In genomic region chr9:88477300-88477751, GRCh38 we compare ENCODE assay signal across 1 cellular context.
TF ChIP-seq lines count a peak whose summit lies in the region.

No MANE protein-coding gene starts in this region.

TF ChIP-seq in GM12878, 131 proteins besides CTCF, POLR2A, EP300 and RAD21 (continued from another document and continues in another):
- TF ChIP-seq, protein P1, sequence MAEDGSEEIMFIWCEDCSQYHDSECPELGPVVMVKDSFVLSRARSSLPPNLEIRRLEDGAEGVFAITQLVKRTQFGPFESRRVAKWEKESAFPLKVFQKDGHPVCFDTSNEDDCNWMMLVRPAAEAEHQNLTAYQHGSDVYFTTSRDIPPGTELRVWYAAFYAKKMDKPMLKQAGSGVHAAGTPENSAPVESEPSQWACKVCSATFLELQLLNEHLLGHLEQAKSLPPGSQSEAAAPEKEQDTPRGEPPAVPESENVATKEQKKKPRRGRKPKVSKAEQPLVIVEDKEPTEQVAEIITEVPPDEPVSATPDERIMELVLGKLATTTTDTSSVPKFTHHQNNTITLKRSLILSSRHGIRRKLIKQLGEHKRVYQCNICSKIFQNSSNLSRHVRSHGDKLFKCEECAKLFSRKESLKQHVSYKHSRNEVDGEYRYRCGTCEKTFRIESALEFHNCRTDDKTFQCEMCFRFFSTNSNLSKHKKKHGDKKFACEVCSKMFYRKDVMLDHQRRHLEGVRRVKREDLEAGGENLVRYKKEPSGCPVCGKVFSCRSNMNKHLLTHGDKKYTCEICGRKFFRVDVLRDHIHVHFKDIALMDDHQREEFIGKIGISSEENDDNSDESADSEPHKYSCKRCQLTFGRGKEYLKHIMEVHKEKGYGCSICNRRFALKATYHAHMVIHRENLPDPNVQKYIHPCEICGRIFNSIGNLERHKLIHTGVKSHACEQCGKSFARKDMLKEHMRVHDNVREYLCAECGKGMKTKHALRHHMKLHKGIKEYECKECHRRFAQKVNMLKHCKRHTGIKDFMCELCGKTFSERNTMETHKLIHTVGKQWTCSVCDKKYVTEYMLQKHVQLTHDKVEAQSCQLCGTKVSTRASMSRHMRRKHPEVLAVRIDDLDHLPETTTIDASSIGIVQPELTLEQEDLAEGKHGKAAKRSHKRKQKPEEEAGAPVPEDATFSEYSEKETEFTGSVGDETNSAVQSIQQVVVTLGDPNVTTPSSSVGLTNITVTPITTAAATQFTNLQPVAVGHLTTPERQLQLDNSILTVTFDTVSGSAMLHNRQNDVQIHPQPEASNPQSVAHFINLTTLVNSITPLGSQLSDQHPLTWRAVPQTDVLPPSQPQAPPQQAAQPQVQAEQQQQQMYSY (CRISPR knock-in tag; IDR thresholded peaks at IDR 0.05) = no peak
- TF ChIP-seq BACH1 (IDR thresholded peaks at IDR 0.05; ENCODE audit: borderline replicate concordance) (peak; percentile 19; the same call in 1 of the 2 replicates), HDAC2 (IDR thresholded peaks at IDR 0.05) (no peak), TBL1XR1 (IDR thresholded peaks at IDR 0.05; ENCODE audit: low read depth, low read length) (no peak), YBX1 (IDR thresholded peaks at IDR 0.05) (no peak), SIN3A (IDR thresholded peaks at IDR 0.05; ENCODE audit: low read depth, low read length) (no peak), ZNF24 (IDR thresholded peaks at IDR 0.05) (peak; percentile 37; the same call in 1 of the 2 replicates), NR2F1 (conservative IDR thresholded peaks at IDR 0.05) (peak; percentile 64), NFYA (IDR thresholded peaks at IDR 0.05; ENCODE audit: borderline replicate concordance, low read depth, low read length) (no peak), ZBED1 (IDR thresholded peaks at IDR 0.05; ENCODE audit: borderline replicate concordance) (no peak), RB1 (IDR thresholded peaks at IDR 0.05; ENCODE audit: borderline replicate concordance) (no peak), JUNB (IDR thresholded peaks at IDR 0.05) (peak; percentile 62), BMI1 (IDR thresholded peaks at IDR 0.05; ENCODE audit: borderline replicate concordance) (no peak), BCL11A (IDR thresholded peaks at IDR 0.05; ENCODE audit: low read depth, low read length) (peak; percentile 96), TAF1 (IDR thresholded peaks at IDR 0.05; ENCODE audit: borderline replicate concordance, low read depth, low read length) (no peak), SPI1 (IDR thresholded peaks at IDR 0.05; ENCODE audit: borderline replicate concordance, insufficient read depth, low read depth, low read length) (no peak), YY1 (IDR thresholded peaks at IDR 0.05; ENCODE audit: low read depth, low read length) (no peak), POLR2AphosphoS2 (IDR thresholded peaks at IDR 0.05; ENCODE audit: low read depth, low read length) (no peak), BHLHE40 (IDR thresholded peaks at IDR 0.05; ENCODE audit: borderline replicate concordance in 1 of 2, low read depth in 2 of 2, low read length in 1 of 2) (peak; percentile 8 to 12; a peak in 1 of 4 replicates), ZNF217 (IDR thresholded peaks at IDR 0.05) (no peak), CBX3 (IDR thresholded peaks at IDR 0.05; ENCODE audit: borderline replicate concordance, low read depth) (no peak), IKZF1 (conservative IDR thresholded peaks at IDR 0.05) (peak; percentile 68), DPF2 (IDR thresholded peaks at IDR 0.05) (peak; percentile 80), ELK1 (IDR thresholded peaks at IDR 0.05; ENCODE audit: low read depth, low read length) (no peak), RELB (IDR thresholded peaks at IDR 0.05; ENCODE audit: low read depth) (peak; percentile 77), JUND (IDR thresholded peaks at IDR 0.05; ENCODE audit: low read depth, low read length) (peak; percentile 43; the same call in 1 of the 2 replicates), BRCA1 (IDR thresholded peaks at IDR 0.05; ENCODE audit: low read depth, low read length) (no peak), E4F1 (IDR thresholded peaks at IDR 0.05; ENCODE audit: borderline replicate concordance, partially characterized antibody) (no peak), RAD51 (IDR thresholded peaks at IDR 0.05) (peak; percentile 58; the same call in 1 of the 2 replicates), ZNF622 (IDR thresholded peaks at IDR 0.05) (no peak), PAX8 (IDR thresholded peaks at IDR 0.05) (no peak)
- TF ChIP-seq, protein P2, sequence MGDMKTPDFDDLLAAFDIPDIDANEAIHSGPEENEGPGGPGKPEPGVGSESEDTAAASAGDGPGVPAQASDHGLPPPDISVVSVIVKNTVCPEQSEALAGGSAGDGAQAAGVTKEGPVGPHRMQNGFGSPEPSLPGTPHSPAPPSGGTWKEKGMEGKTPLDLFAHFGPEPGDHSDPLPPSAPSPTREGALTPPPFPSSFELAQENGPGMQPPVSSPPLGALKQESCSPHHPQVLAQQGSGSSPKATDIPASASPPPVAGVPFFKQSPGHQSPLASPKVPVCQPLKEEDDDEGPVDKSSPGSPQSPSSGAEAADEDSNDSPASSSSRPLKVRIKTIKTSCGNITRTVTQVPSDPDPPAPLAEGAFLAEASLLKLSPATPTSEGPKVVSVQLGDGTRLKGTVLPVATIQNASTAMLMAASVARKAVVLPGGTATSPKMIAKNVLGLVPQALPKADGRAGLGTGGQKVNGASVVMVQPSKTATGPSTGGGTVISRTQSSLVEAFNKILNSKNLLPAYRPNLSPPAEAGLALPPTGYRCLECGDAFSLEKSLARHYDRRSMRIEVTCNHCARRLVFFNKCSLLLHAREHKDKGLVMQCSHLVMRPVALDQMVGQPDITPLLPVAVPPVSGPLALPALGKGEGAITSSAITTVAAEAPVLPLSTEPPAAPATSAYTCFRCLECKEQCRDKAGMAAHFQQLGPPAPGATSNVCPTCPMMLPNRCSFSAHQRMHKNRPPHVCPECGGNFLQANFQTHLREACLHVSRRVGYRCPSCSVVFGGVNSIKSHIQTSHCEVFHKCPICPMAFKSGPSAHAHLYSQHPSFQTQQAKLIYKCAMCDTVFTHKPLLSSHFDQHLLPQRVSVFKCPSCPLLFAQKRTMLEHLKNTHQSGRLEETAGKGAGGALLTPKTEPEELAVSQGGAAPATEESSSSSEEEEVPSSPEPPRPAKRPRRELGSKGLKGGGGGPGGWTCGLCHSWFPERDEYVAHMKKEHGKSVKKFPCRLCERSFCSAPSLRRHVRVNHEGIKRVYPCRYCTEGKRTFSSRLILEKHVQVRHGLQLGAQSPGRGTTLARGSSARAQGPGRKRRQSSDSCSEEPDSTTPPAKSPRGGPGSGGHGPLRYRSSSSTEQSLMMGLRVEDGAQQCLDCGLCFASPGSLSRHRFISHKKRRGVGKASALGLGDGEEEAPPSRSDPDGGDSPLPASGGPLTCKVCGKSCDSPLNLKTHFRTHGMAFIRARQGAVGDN (IDR thresholded peaks at IDR 0.05) = no peak; the same call in 1 of the 2 replicates
- TF ChIP-seq, protein P3, sequence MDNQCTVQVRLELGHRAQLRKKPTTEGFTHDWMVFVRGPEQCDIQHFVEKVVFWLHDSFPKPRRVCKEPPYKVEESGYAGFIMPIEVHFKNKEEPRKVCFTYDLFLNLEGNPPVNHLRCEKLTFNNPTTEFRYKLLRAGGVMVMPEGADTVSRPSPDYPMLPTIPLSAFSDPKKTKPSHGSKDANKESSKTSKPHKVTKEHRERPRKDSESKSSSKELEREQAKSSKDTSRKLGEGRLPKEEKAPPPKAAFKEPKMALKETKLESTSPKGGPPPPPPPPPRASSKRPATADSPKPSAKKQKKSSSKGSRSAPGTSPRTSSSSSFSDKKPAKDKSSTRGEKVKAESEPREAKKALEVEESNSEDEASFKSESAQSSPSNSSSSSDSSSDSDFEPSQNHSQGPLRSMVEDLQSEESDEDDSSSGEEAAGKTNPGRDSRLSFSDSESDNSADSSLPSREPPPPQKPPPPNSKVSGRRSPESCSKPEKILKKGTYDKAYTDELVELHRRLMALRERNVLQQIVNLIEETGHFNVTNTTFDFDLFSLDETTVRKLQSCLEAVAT (IDR thresholded peaks at IDR 0.05) = peak; percentile 85
- TF ChIP-seq, protein P4, sequence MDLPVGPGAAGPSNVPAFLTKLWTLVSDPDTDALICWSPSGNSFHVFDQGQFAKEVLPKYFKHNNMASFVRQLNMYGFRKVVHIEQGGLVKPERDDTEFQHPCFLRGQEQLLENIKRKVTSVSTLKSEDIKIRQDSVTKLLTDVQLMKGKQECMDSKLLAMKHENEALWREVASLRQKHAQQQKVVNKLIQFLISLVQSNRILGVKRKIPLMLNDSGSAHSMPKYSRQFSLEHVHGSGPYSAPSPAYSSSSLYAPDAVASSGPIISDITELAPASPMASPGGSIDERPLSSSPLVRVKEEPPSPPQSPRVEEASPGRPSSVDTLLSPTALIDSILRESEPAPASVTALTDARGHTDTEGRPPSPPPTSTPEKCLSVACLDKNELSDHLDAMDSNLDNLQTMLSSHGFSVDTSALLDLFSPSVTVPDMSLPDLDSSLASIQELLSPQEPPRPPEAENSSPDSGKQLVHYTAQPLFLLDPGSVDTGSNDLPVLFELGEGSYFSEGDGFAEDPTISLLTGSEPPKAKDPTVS (IDR thresholded peaks at IDR 0.05; ENCODE audit: low read depth, low read length) = no peak
- TF ChIP-seq, protein P5, sequence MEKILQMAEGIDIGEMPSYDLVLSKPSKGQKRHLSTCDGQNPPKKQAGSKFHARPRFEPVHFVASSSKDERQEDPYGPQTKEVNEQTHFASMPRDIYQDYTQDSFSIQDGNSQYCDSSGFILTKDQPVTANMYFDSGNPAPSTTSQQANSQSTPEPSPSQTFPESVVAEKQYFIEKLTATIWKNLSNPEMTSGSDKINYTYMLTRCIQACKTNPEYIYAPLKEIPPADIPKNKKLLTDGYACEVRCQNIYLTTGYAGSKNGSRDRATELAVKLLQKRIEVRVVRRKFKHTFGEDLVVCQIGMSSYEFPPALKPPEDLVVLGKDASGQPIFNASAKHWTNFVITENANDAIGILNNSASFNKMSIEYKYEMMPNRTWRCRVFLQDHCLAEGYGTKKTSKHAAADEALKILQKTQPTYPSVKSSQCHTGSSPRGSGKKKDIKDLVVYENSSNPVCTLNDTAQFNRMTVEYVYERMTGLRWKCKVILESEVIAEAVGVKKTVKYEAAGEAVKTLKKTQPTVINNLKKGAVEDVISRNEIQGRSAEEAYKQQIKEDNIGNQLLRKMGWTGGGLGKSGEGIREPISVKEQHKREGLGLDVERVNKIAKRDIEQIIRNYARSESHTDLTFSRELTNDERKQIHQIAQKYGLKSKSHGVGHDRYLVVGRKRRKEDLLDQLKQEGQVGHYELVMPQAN (conservative IDR thresholded peaks at IDR 0.05) = no peak
- TF ChIP-seq, protein P6, sequence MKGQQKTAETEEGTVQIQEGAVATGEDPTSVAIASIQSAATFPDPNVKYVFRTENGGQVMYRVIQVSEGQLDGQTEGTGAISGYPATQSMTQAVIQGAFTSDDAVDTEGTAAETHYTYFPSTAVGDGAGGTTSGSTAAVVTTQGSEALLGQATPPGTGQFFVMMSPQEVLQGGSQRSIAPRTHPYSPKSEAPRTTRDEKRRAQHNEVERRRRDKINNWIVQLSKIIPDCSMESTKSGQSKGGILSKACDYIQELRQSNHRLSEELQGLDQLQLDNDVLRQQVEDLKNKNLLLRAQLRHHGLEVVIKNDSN (IDR thresholded peaks at IDR 0.05; ENCODE audit: borderline replicate concordance, extremely low read length, insufficient read depth, low read depth, low read length) = no peak
